24 cellular contexts compared by ENCODE assay signal in genomic region chr19:34787059-34787824, GRCh38.
"Had no signal": no experiment of that assay in that cellular context is flagged by ENCODE, and none has a peak within 500 bp of the region (broad histone marks: within the 10 kb centered on the region; RNA-seq: fewer than 3 reads in every experiment).

No MANE protein-coding gene starts in this region.

- FAIRE-seq: astrocyte had no signal

- H3K4me1 ChIP-seq: Peyer's patch had no signal

- H3K9me3 Mint-ChIP-seq: activated CD4-positive, alpha-beta memory T cell treated with anti-CD3 and anti-CD28 coated beads for 36 hours had no signal

- H3K4me3 ChIP-seq: Peyer's patch, SK-N-MC had no signal

- H3K4me3 Mint-ChIP-seq: activated CD4-positive, alpha-beta memory T cell treated with anti-CD3 and anti-CD28 coated beads for 36 hours; activated CD4-positive, alpha-beta T cell treated with anti-CD3 and anti-CD28 coated beads, Interleukin-2, amount 10 ng/mL, durations not matched to agents 7 days and 5 days; activated naive CD4-positive, alpha-beta T cell treated with anti-CD3 and anti-CD28 coated beads for 36 hours; activated naive CD8-positive, alpha-beta T cell; activated T-cell treated with anti-CD3 and anti-CD28 coated beads, Interleukin-2, amount 50 U/mL, for 4 hours; activated T-helper 17 cell treated with anti-CD3 and anti-CD28 coated beads, Interleukin-2, amount 50 U/mL, for 72 hours; brain; T-cell had no signal

- H3K27me3 Mint-ChIP-seq: activated CD4-positive, alpha-beta memory T cell treated with anti-CD3 and anti-CD28 coated beads for 36 hours; activated CD4-positive, alpha-beta T cell treated with anti-CD3 and anti-CD28 coated beads, Interleukin-2, amount 10 ng/mL, durations not matched to agents 7 days and 5 days; activated naive CD8-positive, alpha-beta T cell; activated T-helper 17 cell treated with anti-CD3 and anti-CD28 coated beads, Interleukin-2, amount 50 U/mL, for 72 hours; T-cell had no signal

- ATAC-seq: activated T-cell treated with anti-CD3 and anti-CD28 coated beads, Interleukin-2, amount 50 U/mL, for 4 hours; activated T-helper 17 cell treated with anti-CD3 and anti-CD28 coated beads, Interleukin-2, amount 50 U/mL, for 72 hours; T-cell had no signal

- H3K36me3 Mint-ChIP-seq: activated CD4-positive, alpha-beta memory T cell treated with anti-CD3 and anti-CD28 coated beads for 36 hours; brain had no signal

- DNase-seq: activated CD4-positive, alpha-beta memory T cell treated with anti-CD3 and anti-CD28 coated beads for 36 hours; activated CD4-positive, alpha-beta T cell treated with anti-CD3 and anti-CD28 coated beads, Interleukin-2, amount 10 ng/mL, durations not matched to agents 7 days and 5 days; activated CD4-positive, CD25-positive, alpha-beta regulatory T cell; activated CD8-positive, alpha-beta memory T cell treated with anti-CD3 and anti-CD28 coated beads for 24 hours; activated gamma-delta T cell; activated naive CD4-positive, alpha-beta T cell treated with anti-CD3 and anti-CD28 coated beads for 36 hours; activated T-cell treated with anti-CD3 and anti-CD28 coated beads, Interleukin-2, amount 50 U/mL, for 4 hours; amygdala; KG1; NCI-H1048; NCI-H2029; NCI-H2107; NCI-H2171 treated with DMSO at 0.1 percent for 48 hours; NCI-H226; NCI-H526; NCI-H82; Peyer's patch; T-cell had no signal

- H3K4me1 Mint-ChIP-seq: activated CD4-positive, alpha-beta T cell treated with anti-CD3 and anti-CD28 coated beads, Interleukin-2, amount 10 ng/mL, durations not matched to agents 7 days and 5 days; activated T-helper 17 cell treated with anti-CD3 and anti-CD28 coated beads, Interleukin-2, amount 50 U/mL, for 72 hours; brain; T-cell had no signal

- H3K27ac ChIP-seq: Peyer's patch, SK-N-MC, VCaP had no signal

- H3K27ac Mint-ChIP-seq: activated CD4-positive, alpha-beta memory T cell treated with anti-CD3 and anti-CD28 coated beads for 36 hours; activated CD4-positive, alpha-beta T cell treated with anti-CD3 and anti-CD28 coated beads, Interleukin-2, amount 10 ng/mL, durations not matched to agents 7 days and 5 days; activated naive CD4-positive, alpha-beta T cell treated with anti-CD3 and anti-CD28 coated beads for 36 hours; activated naive CD8-positive, alpha-beta T cell; activated T-helper 17 cell treated with anti-CD3 and anti-CD28 coated beads, Interleukin-2, amount 50 U/mL, for 72 hours; brain; T-cell had no signal

- H3K27me3 ChIP-seq: Peyer's patch had no signal

- H3K9me3 ChIP-seq: Peyer's patch had no signal
